Comparison of ENCODE assay signal across 16 cellular contexts in the genomic region with DNA sequence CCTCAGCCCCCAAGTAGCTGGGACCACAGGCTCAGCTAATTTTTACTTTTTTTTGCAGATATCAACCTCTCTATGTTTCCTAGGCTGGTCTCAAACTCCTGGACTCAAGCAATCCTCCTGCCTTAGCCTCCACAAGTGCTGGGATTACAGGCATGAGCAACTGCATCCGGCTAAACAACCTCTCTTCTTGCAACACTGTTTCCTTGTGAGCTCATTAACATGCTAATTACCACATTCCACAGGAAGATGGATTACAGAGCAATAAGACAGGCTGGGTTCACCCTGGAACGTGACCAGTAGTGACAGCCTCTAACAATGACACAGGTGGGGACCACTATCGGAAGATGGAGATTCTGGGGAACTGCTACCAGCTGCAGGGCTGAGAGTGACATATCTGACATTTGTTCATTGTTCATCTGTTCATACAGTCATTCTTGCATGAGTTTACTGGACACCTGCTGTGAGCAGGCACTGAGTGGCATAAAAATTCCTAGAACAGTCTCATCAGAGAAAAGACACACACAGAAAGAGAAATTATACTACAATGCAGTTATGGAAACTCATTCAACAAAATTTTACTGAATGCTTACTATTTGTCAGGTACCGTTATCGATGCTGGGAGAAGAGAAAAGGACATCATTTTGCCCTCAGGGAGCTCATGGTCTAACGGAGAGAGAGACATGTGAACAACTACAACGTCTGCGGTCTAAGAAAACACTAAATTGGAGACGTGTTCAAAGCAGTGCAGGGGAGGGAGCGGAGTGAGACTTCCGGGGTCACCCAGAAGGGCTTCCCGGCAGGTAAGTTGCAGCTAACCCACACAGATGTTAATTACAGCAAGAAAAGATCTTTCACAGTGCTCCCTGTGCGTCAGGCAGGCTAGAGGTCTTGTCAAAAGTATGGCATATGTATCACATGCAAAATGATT. TPM values are rescaled to one million over a fixed set of nuclear protein-coding genes. Genes with fewer than 3 reads are reported as not detected.
DNase-seq lines count a peak whose midpoint lies in the region; ATAC-seq and TF ChIP-seq lines count a peak whose summit lies in the region.
"Had no signal": no experiment of that assay in that cellular context is flagged by ENCODE, and none has a peak within 500 bp of the region (broad histone marks: within the 10 kb centered on the region; RNA-seq: fewer than 3 reads in every experiment).

No MANE protein-coding gene starts in this region.

- H3K27me3 ChIP-seq in NT2/D1 (ENCODE audit: insufficient read depth, insufficient read length) (no peaks in the 10 kb centered on the region), neural progenitor cell (no peaks in the 10 kb centered on the region)
- H3K27me3 ChIP-seq: SJSA1 had no signal

- no peak overlapping the region for H3K4me3 ChIP-seq in NT2/D1 (ENCODE audit: insufficient read length, low read depth)
- H3K4me3 ChIP-seq in neural progenitor cell = peak overlapping the region; percentile 1
- H3K4me3 ChIP-seq: left ventricle myocardium inferior, SJSA1 had no signal

- no peaks in the 10 kb centered on the region for H3K79me2 ChIP-seq in neural progenitor cell (ENCODE audit: low read depth)

- no peaks in the 10 kb centered on the region for H3K27me3 Mint-ChIP-seq in effector memory CD8-positive, alpha-beta T cell
- H3K27me3 Mint-ChIP-seq in neural progenitor cell (ENCODE audit: insufficient read depth, low read depth) = no peaks in the 10 kb centered on the region
- H3K27me3 Mint-ChIP-seq: activated naive CD4-positive, alpha-beta T cell treated with anti-CD3 and anti-CD28 coated beads, Interleukin-2, amount 50 U/mL, for 24 hours had no signal

- H3K4me1 ChIP-seq in NT2/D1 (ENCODE audit: insufficient read depth, insufficient read length) = peaks cover 7% of the 10 kb centered on the region
- H3K4me1 ChIP-seq in neural progenitor cell = peaks cover 31% of the 10 kb centered on the region
- H3K4me1 ChIP-seq: left ventricle myocardium inferior had no signal

- H3K36me3 Mint-ChIP-seq in effector memory CD8-positive, alpha-beta T cell (ENCODE audit: insufficient read depth) = no peaks in the 10 kb centered on the region
- H3K36me3 Mint-ChIP-seq in neural progenitor cell = no peaks in the 10 kb centered on the region

- no peak overlapping the region for H3K9ac ChIP-seq in NT2/D1 (ENCODE audit: insufficient read length, low read depth)
- no peak overlapping the region for H3K9ac ChIP-seq in neural progenitor cell

- H3K9me3 ChIP-seq in NT2/D1 (ENCODE audit: insufficient read depth, low read length) = no peaks in the 10 kb centered on the region
- H3K9me3 ChIP-seq in neural progenitor cell (ENCODE audit: low read depth) = no peaks in the 10 kb centered on the region
- H3K9me3 ChIP-seq: left ventricle myocardium inferior, SJSA1 had no signal

- no peaks in the 10 kb centered on the region for H4K20me1 ChIP-seq in neural progenitor cell (ENCODE audit: low read depth)

- peaks cover 6 to 7% of the 10 kb centered on the region in 2 donors for H3K4me1 Mint-ChIP-seq in effector memory CD8-positive, alpha-beta T cell (ENCODE audit: low read depth in 2 of 2)
- H3K4me1 Mint-ChIP-seq in neural progenitor cell = peaks cover 19% of the 10 kb centered on the region
- H3K4me1 Mint-ChIP-seq: activated naive CD4-positive, alpha-beta T cell treated with anti-CD3 and anti-CD28 coated beads, Interleukin-2, amount 50 U/mL, for 24 hours had no signal

- H3F3A ChIP-seq in neural progenitor cell (ENCODE audit: low read depth) = peaks cover 38% of the 10 kb centered on the region

- peak overlapping the region; percentile 5 to 46 for H3K4me3 Mint-ChIP-seq in effector memory CD8-positive, alpha-beta T cell
- H3K4me3 Mint-ChIP-seq in neural progenitor cell = no peak overlapping the region
- H3K4me3 Mint-ChIP-seq: activated naive CD4-positive, alpha-beta T cell treated with anti-CD3 and anti-CD28 coated beads, Interleukin-2, amount 50 U/mL, for 24 hours had no signal

- peak overlapping the region in 1 of 2 donors; percentile 49 for H3K27ac Mint-ChIP-seq in effector memory CD8-positive, alpha-beta T cell
- H3K27ac Mint-ChIP-seq in neural progenitor cell = no peak overlapping the region
- H3K27ac Mint-ChIP-seq: activated naive CD4-positive, alpha-beta T cell treated with anti-CD3 and anti-CD28 coated beads, Interleukin-2, amount 50 U/mL, for 24 hours had no signal

- TF ChIP-seq CTCF in neural progenitor cell (IDR thresholded peaks at IDR 0.05) = no peak

- peak; percentile 69 for DNase-seq in ELF-1 (ENCODE audit: low read depth, low spot score)
- peak; percentile 44 for DNase-seq in NT2/D1 (ENCODE audit: low read depth, low spot score)
- DNase-seq in effector memory CD8-positive, alpha-beta T cell = no peak
- peak; percentile 78 for DNase-seq in neural progenitor cell (ENCODE audit: low spot score)
- no peak for DNase-seq in DMS114 treated with DMSO at 0.1 percent for 48 hours (lab: John Stamatoyannopoulos, UW; ENCODE audit: unreplicated experiment)
- no peak for DNase-seq in NCI-H2196 (lab: John Stamatoyannopoulos, UW; ENCODE audit: unreplicated experiment)
- DNase-seq: activated CD4-positive, alpha-beta T cell treated with anti-CD3 and anti-CD28 coated beads for 4 hours; left ventricle myocardium inferior; NCI-H446; posterior cingulate gyrus had no signal

- H3K4me2 ChIP-seq in neural progenitor cell = peak overlapping the region; percentile 32

- ATAC-seq in effector memory CD8-positive, alpha-beta T cell (replicated peaks) = peak; percentile 69
- ATAC-seq in GM19455 (IDR thresholded peaks at IDR 0.05; ENCODE audit: unreplicated experiment) (no peak), GM19324 (IDR thresholded peaks at IDR 0.05; ENCODE audit: low FRiP score, unreplicated experiment) (no peak)

- H3K36me3 ChIP-seq in NT2/D1 (ENCODE audit: insufficient read depth, insufficient read length, low read length) (no peaks in the 10 kb centered on the region), neural progenitor cell (no peaks in the 10 kb centered on the region)
- H3K36me3 ChIP-seq: SJSA1 had no signal

- no peaks in the 10 kb centered on the region for H3K9me3 Mint-ChIP-seq in effector memory CD8-positive, alpha-beta T cell
- no peaks in the 10 kb centered on the region for H3K9me3 Mint-ChIP-seq in neural progenitor cell
- H3K9me3 Mint-ChIP-seq: activated naive CD4-positive, alpha-beta T cell treated with anti-CD3 and anti-CD28 coated beads, Interleukin-2, amount 50 U/mL, for 24 hours had no signal

- peak overlapping the region; percentile 37 for H3K27ac ChIP-seq in neural progenitor cell
- H3K27ac ChIP-seq: left ventricle myocardium inferior, SJSA1 had no signal

- H2AFZ ChIP-seq in neural progenitor cell (replicated peaks) = no peak overlapping the region

RNA-seq across cellular contexts. Expression of gene PROC, which starts 37.6 kb away (rescaled TPM):
- total RNA-seq in neural progenitor cell (ENCODE audit: low replicate concordance) = 0.25 TPM in 1 of 2 replicates, not detected in the other
- total RNA-seq: fibroblast of villous mesenchyme, left ventricle myocardium inferior, subcutaneous adipose tissue had no signal

Comparison
In these comparisons a context has a peak if more than half of its experiments do, and no peak if none do; other contexts are left out.
1. DNase-seq: peak in ELF-1 (single experiment), NT2/D1 (single experiment) and neural progenitor cell (single experiment); none in effector memory CD8-positive, alpha-beta T cell (0 of 3), DMS114 treated with DMSO at 0.1 percent for 48 hours (single experiment) and NCI-H2196 (single experiment).